In the genomic region with DNA sequence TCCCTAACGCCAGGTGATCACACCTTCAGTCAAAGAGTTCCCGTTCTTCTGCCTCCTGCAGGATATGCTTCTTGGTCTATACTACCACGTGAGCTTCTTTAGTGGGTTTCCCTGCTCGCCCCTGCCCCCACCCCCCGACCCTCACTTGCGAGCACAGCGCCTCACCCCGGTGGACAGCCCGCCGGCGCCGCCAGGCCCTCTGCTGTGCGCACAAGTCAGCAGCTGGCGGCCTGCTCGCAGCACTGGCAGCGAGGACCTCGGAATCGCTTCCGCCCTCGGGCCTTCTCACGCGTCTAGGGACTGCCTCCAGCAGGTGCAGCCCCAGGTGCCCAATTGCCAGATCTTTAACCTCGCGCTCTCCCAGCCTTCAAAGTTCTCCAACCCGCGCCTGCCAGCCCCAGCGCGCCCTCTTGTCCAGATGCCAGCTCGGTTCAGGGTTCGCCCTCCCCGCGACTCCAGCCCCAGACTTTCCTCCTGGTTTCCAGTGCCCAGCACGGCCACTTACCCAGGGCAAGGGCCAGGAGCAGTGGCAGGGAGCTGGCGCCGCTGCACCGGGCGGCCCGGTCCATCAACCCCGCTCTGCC, we compare ENCODE assay signal across 8 cellular contexts. TPM values are rescaled to one million over a fixed set of nuclear protein-coding genes. Genes with fewer than 3 reads are reported as not detected.
DNase-seq lines count a peak whose midpoint lies in the region; ATAC-seq, FAIRE-seq and TF ChIP-seq lines count a peak whose summit lies in the region.

No MANE protein-coding gene starts in this region.

- H3K4me3 ChIP-seq in fibroblast of pulmonary artery (replicated peaks; ENCODE audit: low read depth, low read length): peak overlapping the region; percentile 62

- POLR2A ChIA-PET in naive thymus-derived CD8-positive, alpha-beta T cell (lab: Charles Lee): no interaction called here

- no peak for FAIRE-seq in HTR-8/SVneo (lab: Jason Lieb, UNC)

- peaks cover 17 to 71% (median 40%) of the 10 kb centered on the region in 5 donors for H3K27me3 Mint-ChIP-seq in naive thymus-derived CD8-positive, alpha-beta T cell

- peak; percentile 25 for TF ChIP-seq CTCF in fibroblast of pulmonary artery (IDR thresholded peaks at IDR 0.05; ENCODE audit: low read length, missing control alignments)

- ATAC-seq in SK-N-SH treated with all-trans-retinoic acid at 6 μM for 48 hours (peak; percentile 75), HG03095 (IDR thresholded peaks at IDR 0.05; ENCODE audit: unreplicated experiment) (no peak)
- no peak for ATAC-seq in naive thymus-derived CD8-positive, alpha-beta T cell

- DNase-seq in DMS79 treated with DMSO at 0.1 percent for 48 hours (lab: John Stamatoyannopoulos, UW): peak; percentile 88
- DNase-seq in HTR-8/SVneo (ENCODE audit: insufficient read length, low spot score): peak; percentile 22
- DNase-seq in fibroblast of pulmonary artery (ENCODE audit: low read depth): peak; percentile 24
- no peak for DNase-seq in naive thymus-derived CD8-positive, alpha-beta T cell
- DNase-seq in NCI-H446 (lab: John Stamatoyannopoulos, UW): no peak
- no peak for DNase-seq in activated CD4-positive, alpha-beta T cell treated with anti-CD3 and anti-CD28 coated beads, Interleukin-2, amount 50 U/mL, for 4 hours

- peak overlapping the region in 6 of 10 donors; percentile 10 to 70 (median 42) for H3K4me3 Mint-ChIP-seq in naive thymus-derived CD8-positive, alpha-beta T cell

- peaks cover 0 to 10% (median 4%) of the 10 kb centered on the region in 4 donors for H3K4me1 Mint-ChIP-seq in naive thymus-derived CD8-positive, alpha-beta T cell

- H3K9me3 Mint-ChIP-seq in naive thymus-derived CD8-positive, alpha-beta T cell: peaks cover 0 to 2% (median 0%) of the 10 kb centered on the region in 9 donors

- H3K36me3 Mint-ChIP-seq in naive thymus-derived CD8-positive, alpha-beta T cell: no peaks in the 10 kb centered on the region

- H3K27ac Mint-ChIP-seq in naive thymus-derived CD8-positive, alpha-beta T cell: peak overlapping the region in 1 of 10 donors; percentile 40

TF ChIP-seq in SK-N-SH treated with all-trans-retinoic acid at 6 μM for 48 hours, 23 proteins besides CTCF, POLR2A, EP300 and RAD21:
- TF ChIP-seq CSDC2 (CRISPR knock-in tag; IDR thresholded peaks at IDR 0.05): no peak
- TF ChIP-seq, protein P1, sequence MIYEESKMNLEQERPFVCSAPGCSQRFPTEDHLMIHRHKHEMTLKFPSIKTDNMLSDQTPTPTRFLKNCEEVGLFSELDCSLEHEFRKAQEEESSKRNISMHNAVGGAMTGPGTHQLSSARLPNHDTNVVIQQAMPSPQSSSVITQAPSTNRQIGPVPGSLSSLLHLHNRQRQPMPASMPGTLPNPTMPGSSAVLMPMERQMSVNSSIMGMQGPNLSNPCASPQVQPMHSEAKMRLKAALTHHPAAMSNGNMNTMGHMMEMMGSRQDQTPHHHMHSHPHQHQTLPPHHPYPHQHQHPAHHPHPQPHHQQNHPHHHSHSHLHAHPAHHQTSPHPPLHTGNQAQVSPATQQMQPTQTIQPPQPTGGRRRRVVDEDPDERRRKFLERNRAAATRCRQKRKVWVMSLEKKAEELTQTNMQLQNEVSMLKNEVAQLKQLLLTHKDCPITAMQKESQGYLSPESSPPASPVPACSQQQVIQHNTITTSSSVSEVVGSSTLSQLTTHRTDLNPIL (CRISPR knock-in tag; IDR thresholded peaks at IDR 0.05; ENCODE audit: low read depth): no peak
- no peak for TF ChIP-seq ZFP30 (CRISPR knock-in tag; IDR thresholded peaks at IDR 0.05)
- no peak for TF ChIP-seq ZNF8 (CRISPR knock-in tag; IDR thresholded peaks at IDR 0.05)
- TF ChIP-seq, protein P2, sequence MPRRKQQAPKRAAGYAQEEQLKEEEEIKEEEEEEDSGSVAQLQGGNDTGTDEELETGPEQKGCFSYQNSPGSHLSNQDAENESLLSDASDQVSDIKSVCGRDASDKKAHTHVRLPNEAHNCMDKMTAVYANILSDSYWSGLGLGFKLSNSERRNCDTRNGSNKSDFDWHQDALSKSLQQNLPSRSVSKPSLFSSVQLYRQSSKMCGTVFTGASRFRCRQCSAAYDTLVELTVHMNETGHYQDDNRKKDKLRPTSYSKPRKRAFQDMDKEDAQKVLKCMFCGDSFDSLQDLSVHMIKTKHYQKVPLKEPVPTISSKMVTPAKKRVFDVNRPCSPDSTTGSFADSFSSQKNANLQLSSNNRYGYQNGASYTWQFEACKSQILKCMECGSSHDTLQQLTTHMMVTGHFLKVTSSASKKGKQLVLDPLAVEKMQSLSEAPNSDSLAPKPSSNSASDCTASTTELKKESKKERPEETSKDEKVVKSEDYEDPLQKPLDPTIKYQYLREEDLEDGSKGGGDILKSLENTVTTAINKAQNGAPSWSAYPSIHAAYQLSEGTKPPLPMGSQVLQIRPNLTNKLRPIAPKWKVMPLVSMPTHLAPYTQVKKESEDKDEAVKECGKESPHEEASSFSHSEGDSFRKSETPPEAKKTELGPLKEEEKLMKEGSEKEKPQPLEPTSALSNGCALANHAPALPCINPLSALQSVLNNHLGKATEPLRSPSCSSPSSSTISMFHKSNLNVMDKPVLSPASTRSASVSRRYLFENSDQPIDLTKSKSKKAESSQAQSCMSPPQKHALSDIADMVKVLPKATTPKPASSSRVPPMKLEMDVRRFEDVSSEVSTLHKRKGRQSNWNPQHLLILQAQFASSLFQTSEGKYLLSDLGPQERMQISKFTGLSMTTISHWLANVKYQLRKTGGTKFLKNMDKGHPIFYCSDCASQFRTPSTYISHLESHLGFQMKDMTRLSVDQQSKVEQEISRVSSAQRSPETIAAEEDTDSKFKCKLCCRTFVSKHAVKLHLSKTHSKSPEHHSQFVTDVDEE (CRISPR knock-in tag; IDR thresholded peaks at IDR 0.05): no peak
- TF ChIP-seq GLIS3 (CRISPR knock-in tag; IDR thresholded peaks at IDR 0.05): no peak
- no peak for TF ChIP-seq ESRRG (CRISPR knock-in tag; IDR thresholded peaks at IDR 0.05)
- TF ChIP-seq ZNF565 (CRISPR knock-in tag; conservative IDR thresholded peaks at IDR 0.05; ENCODE audit: low read depth): no peak
- no peak for TF ChIP-seq PATZ1 (CRISPR knock-in tag; IDR thresholded peaks at IDR 0.05; ENCODE audit: borderline replicate concordance)
- TF ChIP-seq ARNTL (CRISPR knock-in tag; IDR thresholded peaks at IDR 0.05; ENCODE audit: borderline replicate concordance, low read depth): no peak
- TF ChIP-seq ZFP3 (CRISPR knock-in tag; IDR thresholded peaks at IDR 0.05): no peak
- TF ChIP-seq TOX (CRISPR knock-in tag; IDR thresholded peaks at IDR 0.05; ENCODE audit: borderline replicate concordance): no peak
- TF ChIP-seq, protein P3, sequence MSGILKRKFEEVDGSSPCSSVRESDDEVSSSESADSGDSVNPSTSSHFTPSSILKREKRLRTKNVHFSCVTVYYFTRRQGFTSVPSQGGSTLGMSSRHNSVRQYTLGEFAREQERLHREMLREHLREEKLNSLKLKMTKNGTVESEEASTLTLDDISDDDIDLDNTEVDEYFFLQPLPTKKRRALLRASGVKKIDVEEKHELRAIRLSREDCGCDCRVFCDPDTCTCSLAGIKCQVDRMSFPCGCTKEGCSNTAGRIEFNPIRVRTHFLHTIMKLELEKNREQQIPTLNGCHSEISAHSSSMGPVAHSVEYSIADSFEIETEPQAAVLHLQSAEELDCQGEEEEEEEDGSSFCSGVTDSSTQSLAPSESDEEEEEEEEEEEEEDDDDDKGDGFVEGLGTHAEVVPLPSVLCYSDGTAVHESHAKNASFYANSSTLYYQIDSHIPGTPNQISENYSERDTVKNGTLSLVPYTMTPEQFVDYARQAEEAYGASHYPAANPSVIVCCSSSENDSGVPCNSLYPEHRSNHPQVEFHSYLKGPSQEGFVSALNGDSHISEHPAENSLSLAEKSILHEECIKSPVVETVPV (CRISPR knock-in tag; IDR thresholded peaks at IDR 0.05): no peak
- TF ChIP-seq RARB (CRISPR knock-in tag; IDR thresholded peaks at IDR 0.05): no peak
- TF ChIP-seq TCF4 (CRISPR knock-in tag; IDR thresholded peaks at IDR 0.05; ENCODE audit: borderline replicate concordance): no peak
- no peak for TF ChIP-seq POU6F1 (CRISPR knock-in tag; IDR thresholded peaks at IDR 0.05; ENCODE audit: borderline replicate concordance, low read depth)

RNA-seq across cellular contexts. Expression of gene BTC, which starts 0.5 kb away (rescaled TPM):
- total RNA-seq in naive thymus-derived CD8-positive, alpha-beta T cell: not detected
- not detected for polyA plus RNA-seq in naive thymus-derived CD8-positive, alpha-beta T cell

Comparison
In these comparisons a context has a peak if more than half of its experiments do, and no peak if none do; other contexts are left out.
1. DNase-seq: peak in DMS79 treated with DMSO at 0.1 percent for 48 hours (single experiment), HTR-8/SVneo (single experiment) and fibroblast of pulmonary artery (single experiment); none in naive thymus-derived CD8-positive, alpha-beta T cell (0 of 10), NCI-H446 (0 of 2) and activated CD4-positive, alpha-beta T cell treated with anti-CD3 and anti-CD28 coated beads, Interleukin-2, amount 50 U/mL, for 4 hours (0 of 2).